Comparison of ENCODE assay signal across 16 cellular contexts in the genomic region with DNA sequence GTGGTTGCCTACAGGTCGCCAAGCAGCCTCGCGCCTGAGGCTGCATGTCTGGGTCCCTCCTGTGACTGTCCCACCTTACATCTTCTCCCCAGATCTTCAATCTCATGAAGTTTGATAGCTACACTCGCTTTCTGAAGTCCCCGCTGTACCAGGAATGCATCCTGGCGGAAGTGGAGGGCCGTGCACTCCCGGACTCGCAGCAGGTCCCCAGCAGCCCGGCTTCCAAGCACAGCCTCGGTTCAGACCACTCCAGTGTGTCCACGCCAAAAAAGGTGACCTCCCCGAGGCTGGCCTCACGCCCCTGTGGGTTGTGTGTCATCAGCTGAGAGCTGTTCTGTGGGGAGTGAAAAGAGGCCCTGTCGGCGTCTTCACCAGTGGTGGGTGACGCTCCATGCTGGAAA. TPM values are rescaled to one million over a fixed set of nuclear protein-coding genes. Genes with fewer than 3 reads are reported as not detected.
"Had no signal": no experiment of that assay in that cellular context is flagged by ENCODE, and none has a peak within 500 bp of the region (broad histone marks: within the 10 kb centered on the region; RNA-seq: fewer than 3 reads in every experiment).

No MANE protein-coding gene starts in this region.

- H3K27me3 Mint-ChIP-seq: activated CD4-positive, alpha-beta T cell treated with anti-CD3 and anti-CD28 coated beads, Interleukin-2, amount 10 ng/mL, durations not matched to agents 24 days and 14 days; progenitor cell of endocrine pancreas; type B pancreatic cell had no signal

- H3K27ac ChIP-seq: heart left ventricle, neutrophil had no signal

- H3K4me3 ChIP-seq: heart left ventricle had no signal

- H3K4me3 Mint-ChIP-seq: activated CD4-positive, alpha-beta T cell treated with anti-CD3 and anti-CD28 coated beads, Interleukin-2, amount 10 ng/mL, durations not matched to agents 24 days and 14 days; type B pancreatic cell had no signal

- H3K9me3 ChIP-seq: heart left ventricle, neutrophil had no signal

- H3K36me3 ChIP-seq: neutrophil had no signal

- DNase-seq: activated CD4-positive, alpha-beta T cell treated with anti-CD3 and anti-CD28 coated beads, Interleukin-2, amount 10 ng/mL, durations not matched to agents 24 days and 14 days; activated CD8-positive, alpha-beta memory T cell treated with anti-CD3 and anti-CD28 coated beads for 24 hours; amniotic stem cell; stimulated activated CD4-positive, alpha-beta T cell treated with anti-CD3 and anti-CD28 coated beads, Interleukin-2, amount 100 ng/mL, for 48 hours; stimulated activated naive CD4-positive, alpha-beta T cell treated with Interleukin-2 at 50 U/mL for 16 hours; T-helper 1 cell had no signal

- FAIRE-seq: endometrium, islet of Langerhans had no signal

- H3K4me1 Mint-ChIP-seq: activated CD4-positive, alpha-beta T cell treated with anti-CD3 and anti-CD28 coated beads, Interleukin-2, amount 10 ng/mL, durations not matched to agents 24 days and 14 days had no signal

- H3K36me3 Mint-ChIP-seq: activated naive CD4-positive, alpha-beta T cell treated with anti-CD3 and anti-CD28 coated beads, Interleukin-2, amount 50 U/mL, for 72 hours had no signal

- H3K9me3 Mint-ChIP-seq: activated CD4-positive, alpha-beta T cell treated with anti-CD3 and anti-CD28 coated beads, Interleukin-2, amount 10 ng/mL, durations not matched to agents 24 days and 14 days; activated naive CD4-positive, alpha-beta T cell treated with anti-CD3 and anti-CD28 coated beads, Interleukin-2, amount 50 U/mL, for 72 hours; type B pancreatic cell had no signal

- ATAC-seq: activated naive CD4-positive, alpha-beta T cell treated with anti-CD3 and anti-CD28 coated beads, Interleukin-2, amount 50 U/mL, for 72 hours; esophagus mucosa; heart left ventricle had no signal

- H3K27ac Mint-ChIP-seq: activated CD4-positive, alpha-beta T cell treated with anti-CD3 and anti-CD28 coated beads, Interleukin-2, amount 10 ng/mL, durations not matched to agents 24 days and 14 days; activated naive CD4-positive, alpha-beta T cell treated with anti-CD3 and anti-CD28 coated beads, Interleukin-2, amount 50 U/mL, for 72 hours; progenitor cell of endocrine pancreas; type B pancreatic cell had no signal

- H3K27me3 ChIP-seq: heart left ventricle, neutrophil had no signal

RNA-seq across cellular contexts. Expression of a gene that starts 24.9 kb away (rescaled TPM):
- total RNA-seq: activated CD4-positive, alpha-beta T cell treated with anti-CD3 and anti-CD28 coated beads, Interleukin-2, amount 10 ng/mL, durations not matched to agents 24 days and 14 days; activated naive CD4-positive, alpha-beta T cell treated with anti-CD3 and anti-CD28 coated beads, Interleukin-2, amount 50 U/mL, for 72 hours; esophagus mucosa; fibroblast of villous mesenchyme had no signal

RNA-seq across cellular contexts. Expression of a gene that starts 46.3 kb away (rescaled TPM):
- total RNA-seq: activated CD4-positive, alpha-beta T cell treated with anti-CD3 and anti-CD28 coated beads, Interleukin-2, amount 10 ng/mL, durations not matched to agents 24 days and 14 days; activated naive CD4-positive, alpha-beta T cell treated with anti-CD3 and anti-CD28 coated beads, Interleukin-2, amount 50 U/mL, for 72 hours; dermis microvascular lymphatic vessel endothelial cell; fibroblast of villous mesenchyme; progenitor cell of endocrine pancreas had no signal
